ENCODE assay signal across 1 cellular context in genomic region chr15:75042730-75043508, GRCh38.
TF ChIP-seq lines count a peak whose summit lies in the region.

No MANE protein-coding gene starts in this region.

TF ChIP-seq in SK-N-SH treated with all-trans-retinoic acid at 6 μM for 48 hours, 23 proteins besides CTCF, POLR2A, EP300 and RAD21 (continued from another document):
- TF ChIP-seq CREB5 (CRISPR knock-in tag; IDR thresholded peaks at IDR 0.05; ENCODE audit: low read depth) (no peak), ZFP30 (CRISPR knock-in tag; IDR thresholded peaks at IDR 0.05) (no peak), ESRRG (CRISPR knock-in tag; IDR thresholded peaks at IDR 0.05) (no peak)
